1 cellular context compared by ENCODE assay signal in genomic region chr11:3959015-3959917, GRCh38.
TF ChIP-seq lines count a peak whose summit lies in the region.

No MANE protein-coding gene starts in this region.

TF ChIP-seq in HepG2, 621 proteins besides CTCF, POLR2A, EP300 and RAD21 (continued from another document and continues in another):
- TF ChIP-seq ZNF597 (CRISPR knock-in tag; IDR thresholded peaks at IDR 0.05) (no peak), ZFP36L1 (CRISPR knock-in tag; IDR thresholded peaks at IDR 0.05) (no peak), ASH2L (IDR thresholded peaks at IDR 0.05; ENCODE audit: insufficient read length, low read depth, low read length) (peak; percentile 6), ZNF746 (CRISPR knock-in tag; IDR thresholded peaks at IDR 0.05) (no peak), ZNF296 (CRISPR knock-in tag; conservative IDR thresholded peaks at IDR 0.05) (no peak), DPF2 (CRISPR knock-in tag; IDR thresholded peaks at IDR 0.05; ENCODE audit: borderline replicate concordance, low read depth) (peak; percentile 45; the same call in 1 of the 2 replicates), YEATS2 (CRISPR knock-in tag; IDR thresholded peaks at IDR 0.05; ENCODE audit: borderline replicate concordance) (no peak), PPARG (CRISPR knock-in tag; conservative IDR thresholded peaks at IDR 0.05) (no peak), RORA (CRISPR knock-in tag; IDR thresholded peaks at IDR 0.05) (no peak), BORCS8-MEF2B (CRISPR knock-in tag; IDR thresholded peaks at IDR 0.05) (no peak), SRSF9 (IDR thresholded peaks at IDR 0.05; ENCODE audit: borderline replicate concordance, insufficient read depth, low read depth, low read length, poor library complexity, severe bottlenecking) (no peak), PHB2 (IDR thresholded peaks at IDR 0.05; ENCODE audit: partially characterized antibody) (no peak), KLF9 (CRISPR knock-in tag; IDR thresholded peaks at IDR 0.05; ENCODE audit: low read depth) (no peak), ESRRA (CRISPR knock-in tag; IDR thresholded peaks at IDR 0.05; ENCODE audit: low read depth) (no peak), ZNF770 (CRISPR knock-in tag; IDR thresholded peaks at IDR 0.05) (no peak), ZNF282 (IDR thresholded peaks at IDR 0.05; ENCODE audit: partially characterized antibody) (no peak), ZMYM4 (CRISPR knock-in tag; IDR thresholded peaks at IDR 0.05) (no peak), ZFP1 (CRISPR knock-in tag; IDR thresholded peaks at IDR 0.05) (no peak), ZNF660 (CRISPR knock-in tag; IDR thresholded peaks at IDR 0.05; ENCODE audit: borderline replicate concordance, low read depth) (no peak), ZNF138 (CRISPR knock-in tag; IDR thresholded peaks at IDR 0.05; ENCODE audit: low read depth) (no peak), ZNF556 (CRISPR knock-in tag; IDR thresholded peaks at IDR 0.05; ENCODE audit: borderline replicate concordance) (no peak), TFAP4 (IDR thresholded peaks at IDR 0.05; ENCODE audit: borderline replicate concordance, low read depth) (no peak), HMGA1 (CRISPR knock-in tag; conservative IDR thresholded peaks at IDR 0.05) (no peak), TBX2 (CRISPR knock-in tag; IDR thresholded peaks at IDR 0.05; ENCODE audit: borderline replicate concordance) (no peak), NCOA1 (CRISPR knock-in tag; IDR thresholded peaks at IDR 0.05) (peak; percentile 71; the same call in 1 of the 2 replicates), FOXP1 (IDR thresholded peaks at IDR 0.05) (no peak), FOXP1 (CRISPR knock-in tag; IDR thresholded peaks at IDR 0.05) (peak; percentile 41; the same call in 1 of the 2 replicates), ZSCAN9 (CRISPR knock-in tag; IDR thresholded peaks at IDR 0.05; ENCODE audit: borderline replicate concordance) (no peak), ZFP36L2 (CRISPR knock-in tag; IDR thresholded peaks at IDR 0.05) (no peak), SNAPC2 (CRISPR knock-in tag; IDR thresholded peaks at IDR 0.05) (no peak), CBFB (CRISPR knock-in tag; IDR thresholded peaks at IDR 0.05) (no peak), ZNF207 (IDR thresholded peaks at IDR 0.05; ENCODE audit: borderline replicate concordance) (no peak), TFDP2 (CRISPR knock-in tag; IDR thresholded peaks at IDR 0.05) (no peak), ZNF280D (CRISPR knock-in tag; IDR thresholded peaks at IDR 0.05) (0 out of 2 replicates have a peak, but pooled peaks have one; percentile 26), JUND (CRISPR knock-in tag; IDR thresholded peaks at IDR 0.05) (no peak), TAF1 (CRISPR knock-in tag; IDR thresholded peaks at IDR 0.05) (no peak)
- TF ChIP-seq, protein P1, sequence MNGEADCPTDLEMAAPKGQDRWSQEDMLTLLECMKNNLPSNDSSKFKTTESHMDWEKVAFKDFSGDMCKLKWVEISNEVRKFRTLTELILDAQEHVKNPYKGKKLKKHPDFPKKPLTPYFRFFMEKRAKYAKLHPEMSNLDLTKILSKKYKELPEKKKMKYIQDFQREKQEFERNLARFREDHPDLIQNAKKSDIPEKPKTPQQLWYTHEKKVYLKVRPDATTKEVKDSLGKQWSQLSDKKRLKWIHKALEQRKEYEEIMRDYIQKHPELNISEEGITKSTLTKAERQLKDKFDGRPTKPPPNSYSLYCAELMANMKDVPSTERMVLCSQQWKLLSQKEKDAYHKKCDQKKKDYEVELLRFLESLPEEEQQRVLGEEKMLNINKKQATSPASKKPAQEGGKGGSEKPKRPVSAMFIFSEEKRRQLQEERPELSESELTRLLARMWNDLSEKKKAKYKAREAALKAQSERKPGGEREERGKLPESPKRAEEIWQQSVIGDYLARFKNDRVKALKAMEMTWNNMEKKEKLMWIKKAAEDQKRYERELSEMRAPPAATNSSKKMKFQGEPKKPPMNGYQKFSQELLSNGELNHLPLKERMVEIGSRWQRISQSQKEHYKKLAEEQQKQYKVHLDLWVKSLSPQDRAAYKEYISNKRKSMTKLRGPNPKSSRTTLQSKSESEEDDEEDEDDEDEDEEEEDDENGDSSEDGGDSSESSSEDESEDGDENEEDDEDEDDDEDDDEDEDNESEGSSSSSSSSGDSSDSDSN (CRISPR knock-in tag; IDR thresholded peaks at IDR 0.05) = no peak
- TF ChIP-seq, protein P2, sequence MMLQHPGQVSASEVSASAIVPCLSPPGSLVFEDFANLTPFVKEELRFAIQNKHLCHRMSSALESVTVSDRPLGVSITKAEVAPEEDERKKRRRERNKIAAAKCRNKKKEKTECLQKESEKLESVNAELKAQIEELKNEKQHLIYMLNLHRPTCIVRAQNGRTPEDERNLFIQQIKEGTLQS (CRISPR knock-in tag; IDR thresholded peaks at IDR 0.05) = no peak
- TF ChIP-seq, protein P3, sequence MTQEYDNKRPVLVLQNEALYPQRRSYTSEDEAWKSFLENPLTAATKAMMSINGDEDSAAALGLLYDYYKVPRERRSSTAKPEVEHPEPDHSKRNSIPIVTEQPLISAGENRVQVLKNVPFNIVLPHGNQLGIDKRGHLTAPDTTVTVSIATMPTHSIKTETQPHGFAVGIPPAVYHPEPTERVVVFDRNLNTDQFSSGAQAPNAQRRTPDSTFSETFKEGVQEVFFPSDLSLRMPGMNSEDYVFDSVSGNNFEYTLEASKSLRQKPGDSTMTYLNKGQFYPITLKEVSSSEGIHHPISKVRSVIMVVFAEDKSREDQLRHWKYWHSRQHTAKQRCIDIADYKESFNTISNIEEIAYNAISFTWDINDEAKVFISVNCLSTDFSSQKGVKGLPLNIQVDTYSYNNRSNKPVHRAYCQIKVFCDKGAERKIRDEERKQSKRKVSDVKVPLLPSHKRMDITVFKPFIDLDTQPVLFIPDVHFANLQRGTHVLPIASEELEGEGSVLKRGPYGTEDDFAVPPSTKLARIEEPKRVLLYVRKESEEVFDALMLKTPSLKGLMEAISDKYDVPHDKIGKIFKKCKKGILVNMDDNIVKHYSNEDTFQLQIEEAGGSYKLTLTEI (CRISPR knock-in tag; conservative IDR thresholded peaks at IDR 0.05) = no peak
- TF ChIP-seq, protein P4, sequence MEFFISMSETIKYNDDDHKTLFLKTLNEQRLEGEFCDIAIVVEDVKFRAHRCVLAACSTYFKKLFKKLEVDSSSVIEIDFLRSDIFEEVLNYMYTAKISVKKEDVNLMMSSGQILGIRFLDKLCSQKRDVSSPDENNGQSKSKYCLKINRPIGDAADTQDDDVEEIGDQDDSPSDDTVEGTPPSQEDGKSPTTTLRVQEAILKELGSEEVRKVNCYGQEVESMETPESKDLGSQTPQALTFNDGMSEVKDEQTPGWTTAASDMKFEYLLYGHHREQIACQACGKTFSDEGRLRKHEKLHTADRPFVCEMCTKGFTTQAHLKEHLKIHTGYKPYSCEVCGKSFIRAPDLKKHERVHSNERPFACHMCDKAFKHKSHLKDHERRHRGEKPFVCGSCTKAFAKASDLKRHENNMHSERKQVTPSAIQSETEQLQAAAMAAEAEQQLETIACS (CRISPR knock-in tag; IDR thresholded peaks at IDR 0.05) = no peak
- TF ChIP-seq, protein P5, sequence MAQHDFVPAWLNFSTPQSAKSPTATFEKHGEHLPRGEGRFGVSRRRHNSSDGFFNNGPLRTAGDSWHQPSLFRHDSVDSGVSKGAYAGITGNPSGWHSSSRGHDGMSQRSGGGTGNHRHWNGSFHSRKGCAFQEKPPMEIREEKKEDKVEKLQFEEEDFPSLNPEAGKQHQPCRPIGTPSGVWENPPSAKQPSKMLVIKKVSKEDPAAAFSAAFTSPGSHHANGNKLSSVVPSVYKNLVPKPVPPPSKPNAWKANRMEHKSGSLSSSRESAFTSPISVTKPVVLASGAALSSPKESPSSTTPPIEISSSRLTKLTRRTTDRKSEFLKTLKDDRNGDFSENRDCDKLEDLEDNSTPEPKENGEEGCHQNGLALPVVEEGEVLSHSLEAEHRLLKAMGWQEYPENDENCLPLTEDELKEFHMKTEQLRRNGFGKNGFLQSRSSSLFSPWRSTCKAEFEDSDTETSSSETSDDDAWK (CRISPR knock-in tag; IDR thresholded peaks at IDR 0.05) = no peak
- TF ChIP-seq, protein P6, sequence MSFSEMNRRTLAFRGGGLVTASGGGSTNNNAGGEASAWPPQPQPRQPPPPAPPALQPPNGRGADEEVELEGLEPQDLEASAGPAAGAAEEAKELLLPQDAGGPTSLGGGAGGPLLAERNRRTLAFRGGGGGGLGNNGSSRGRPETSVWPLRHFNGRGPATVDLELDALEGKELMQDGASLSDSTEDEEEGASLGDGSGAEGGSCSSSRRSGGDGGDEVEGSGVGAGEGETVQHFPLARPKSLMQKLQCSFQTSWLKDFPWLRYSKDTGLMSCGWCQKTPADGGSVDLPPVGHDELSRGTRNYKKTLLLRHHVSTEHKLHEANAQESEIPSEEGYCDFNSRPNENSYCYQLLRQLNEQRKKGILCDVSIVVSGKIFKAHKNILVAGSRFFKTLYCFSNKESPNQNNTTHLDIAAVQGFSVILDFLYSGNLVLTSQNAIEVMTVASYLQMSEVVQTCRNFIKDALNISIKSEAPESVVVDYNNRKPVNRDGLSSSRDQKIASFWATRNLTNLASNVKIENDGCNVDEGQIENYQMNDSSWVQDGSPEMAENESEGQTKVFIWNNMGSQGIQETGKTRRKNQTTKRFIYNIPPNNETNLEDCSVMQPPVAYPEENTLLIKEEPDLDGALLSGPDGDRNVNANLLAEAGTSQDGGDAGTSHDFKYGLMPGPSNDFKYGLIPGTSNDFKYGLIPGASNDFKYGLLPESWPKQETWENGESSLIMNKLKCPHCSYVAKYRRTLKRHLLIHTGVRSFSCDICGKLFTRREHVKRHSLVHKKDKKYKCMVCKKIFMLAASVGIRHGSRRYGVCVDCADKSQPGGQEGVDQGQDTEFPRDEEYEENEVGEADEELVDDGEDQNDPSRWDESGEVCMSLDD (CRISPR knock-in tag; IDR thresholded peaks at IDR 0.05; ENCODE audit: borderline replicate concordance) = no peak
